ENCODE assay signal across 8 cellular contexts in genomic region chr10:12194752-12195271, GRCh38. TPM values are rescaled to one million over a fixed set of nuclear protein-coding genes. Genes with fewer than 3 reads are reported as not detected.
DNase-seq lines count a peak whose midpoint lies in the region; ATAC-seq and TF ChIP-seq lines count a peak whose summit lies in the region.

No MANE protein-coding gene starts in this region.

- CTCF ChIA-PET in CD8-positive, alpha-beta memory T cell (lab: Charles Lee) = interaction anchor here (1.0 to 2.0 kb wide), 7 partner anchors 14 to 462 kb away, joined by 3 to 20 read pairs (median 5); no protein-coding TSS in a partner anchor

- H3K9me3 Mint-ChIP-seq in CD8-positive, alpha-beta memory T cell = no peaks in the 10 kb centered on the region

- POLR2A ChIA-PET in CD8-positive, alpha-beta memory T cell (lab: Charles Lee) = interaction anchor here (1.6 to 1.7 kb wide), 2 partner anchors 14 to 152 kb away, joined by 9 to 10 read pairs; partner anchors contain the start of gene UPF2

- DNase-seq in CD8-positive, alpha-beta memory T cell = peak; percentile 6 to 53 (median 18)
- DNase-seq in NAMALWA (ENCODE audit: low spot score) = peak; percentile 43
- peak; percentile 79 for DNase-seq in activated effector memory CD4-positive, alpha-beta T cell treated with anti-CD3 and anti-CD28 coated beads, Interleukin-2, amount 50 U/mL, for 16 hours
- DNase-seq in occipital lobe (lab: John Stamatoyannopoulos, UW) = peak; percentile 15

- H3K9me3 ChIP-seq in CD8-positive, alpha-beta memory T cell (ENCODE audit: low read length) = no peaks in the 10 kb centered on the region
- no peaks in the 10 kb centered on the region for H3K9me3 ChIP-seq in gastroesophageal sphincter

- TF ChIP-seq POLR2A in gastroesophageal sphincter (IDR thresholded peaks at IDR 0.05) = no peak

- peaks cover 55 to 82% (median 80%) of the 10 kb centered on the region in 3 donors for H3K4me1 Mint-ChIP-seq in CD8-positive, alpha-beta memory T cell

- peaks cover 10% of the 10 kb centered on the region for H3K36me3 ChIP-seq in CD8-positive, alpha-beta memory T cell (ENCODE audit: insufficient read depth, low read length)
- peaks cover 0 to 23% of the 10 kb centered on the region in 2 donors for H3K36me3 ChIP-seq in gastroesophageal sphincter

- H3K27ac ChIP-seq in CD8-positive, alpha-beta memory T cell (ENCODE audit: low read depth, low read length) = peak overlapping the region; percentile 97
- peak overlapping the region; percentile 87 to 92 (median 88) for H3K27ac ChIP-seq in gastroesophageal sphincter

- 1 to 4% methylated on average over 12 to 26 of the region's 27 CpGs for WGBS in gastroesophageal sphincter (ENCODE audit: low coverage in 1 of 2), 2 donors

- peak in 1 of 4 experiments; percentile 3 for TF ChIP-seq CTCF in gastroesophageal sphincter (IDR thresholded peaks at IDR 0.05)

- H3K27me3 ChIP-seq in CD8-positive, alpha-beta memory T cell (ENCODE audit: insufficient read depth, low read length, poor library complexity, severe bottlenecking) = no peaks in the 10 kb centered on the region
- no peaks in the 10 kb centered on the region for H3K27me3 ChIP-seq in gastroesophageal sphincter

- ATAC-seq in gastroesophageal sphincter (peak; percentile 54), HG03457 (IDR thresholded peaks at IDR 0.05; ENCODE audit: unreplicated experiment) (no peak), GM21423 (IDR thresholded peaks at IDR 0.05; ENCODE audit: unreplicated experiment) (no peak), GM21381 (IDR thresholded peaks at IDR 0.05; ENCODE audit: unreplicated experiment) (no peak)

- no peak for TF ChIP-seq EP300 in gastroesophageal sphincter (IDR thresholded peaks at IDR 0.05)

- H3K36me3 Mint-ChIP-seq in CD8-positive, alpha-beta memory T cell = peaks cover 0 to 49% (median 14%) of the 10 kb centered on the region in 3 donors

- no peaks in the 10 kb centered on the region for H3K27me3 Mint-ChIP-seq in CD8-positive, alpha-beta memory T cell

- peak overlapping the region; percentile 94 to 100 (median 96) for H3K4me3 Mint-ChIP-seq in CD8-positive, alpha-beta memory T cell

- H3K4me1 ChIP-seq in CD8-positive, alpha-beta memory T cell (ENCODE audit: insufficient read depth, low read length) = peaks cover 24% of the 10 kb centered on the region
- peaks cover 4 to 62% (median 19%) of the 10 kb centered on the region in 3 donors for H3K4me1 ChIP-seq in gastroesophageal sphincter

- H3K27ac Mint-ChIP-seq in CD8-positive, alpha-beta memory T cell = peak overlapping the region; percentile 90 to 100 (median 98)

- peak overlapping the region; percentile 100 for H3K4me3 ChIP-seq in CD8-positive, alpha-beta memory T cell (ENCODE audit: low read length)
- peak overlapping the region; percentile 91 to 98 for H3K4me3 ChIP-seq in gastroesophageal sphincter

RNA-seq across cellular contexts. Expression of gene NUDT5, which starts 0.9 kb away (rescaled TPM):
- 100 to 1,000 TPM; 119 to 125 TPM for total RNA-seq in CD8-positive, alpha-beta memory T cell
- 61.4 TPM for polyA plus RNA-seq in CD8-positive, alpha-beta memory T cell
- total RNA-seq in gastroesophageal sphincter (10 to 100 TPM; 23.0 to 31.2 (median 27.3) TPM), occipital lobe (22.0 TPM)

RNA-seq across cellular contexts. Expression of gene CDC123, which starts 1.2 kb away (rescaled TPM):
- total RNA-seq in CD8-positive, alpha-beta memory T cell = 100 to 1,000 TPM; 161 to 162 TPM
- polyA plus RNA-seq in CD8-positive, alpha-beta memory T cell = 97.5 TPM
- 10 to 100 TPM; 53.5 to 83.7 (median 68.0) TPM for total RNA-seq in gastroesophageal sphincter
- total RNA-seq in occipital lobe = 105 TPM

Comparison
In these comparisons a context has a peak if more than half of its experiments do, and no peak if none do; other contexts are left out.
1. DNase-seq: peak in every context shown above with its lines; median percentile 79 in activated effector memory CD4-positive, alpha-beta T cell treated with anti-CD3 and anti-CD28 coated beads, Interleukin-2, amount 50 U/mL, for 16 hours; 43 in NAMALWA; 18 in CD8-positive, alpha-beta memory T cell; 15 in occipital lobe.